ENCODE assay signal across 13 cellular contexts in genomic region chr6:4931530-4932505, GRCh38.
DNase-seq lines count a peak whose midpoint lies in the region; TF ChIP-seq lines count a peak whose summit lies in the region.
"Had no signal": no experiment of that assay in that cellular context is flagged by ENCODE, and none has a peak within 500 bp of the region (broad histone marks: within the 10 kb centered on the region; RNA-seq: fewer than 3 reads in every experiment).

No MANE protein-coding gene starts in this region.

- H3K4me1 Mint-ChIP-seq in activated naive CD8-positive, alpha-beta T cell treated with anti-CD3 and anti-CD28 coated beads for 36 hours = peaks cover 59% of the 10 kb centered on the region
- H3K4me1 Mint-ChIP-seq in osteocyte (ENCODE audit: unreplicated experiment) = peaks cover 54% of the 10 kb centered on the region

- no peaks in the 10 kb centered on the region for H3K27me3 ChIP-seq in GM23248 (replicated peaks; ENCODE audit: insufficient read depth)
- no peaks in the 10 kb centered on the region for H3K27me3 ChIP-seq in PC-9 (ENCODE audit: insufficient read depth, low read depth)
- no peaks in the 10 kb centered on the region for H3K27me3 ChIP-seq in trophoblast cell (ENCODE audit: insufficient read depth, low read length)

- peak overlapping the region; percentile 7 for H2AK5ac ChIP-seq in trophoblast cell (ENCODE audit: low read length)

- in situ Hi-C loops in GM23248 (cut with MboI) = loop anchor here (25.0 kb wide), 1 partner anchor 620 kb away; no protein-coding TSS in a partner anchor

- WGBS in GM23248 (ENCODE audit: low coverage in 1 of 2, low lambda C conversion rate in 2 of 2, missing lambda C conversion rate in 2 of 2), 2 experiments = 89 to 91% methylated on average over 12 to 13 of the region's 13 CpGs
- no CpG with 5 or more reads among the region's 13 CpGs for WGBS in trophoblast cell (ENCODE audit: extremely low coverage, insufficient coverage, insufficient read length)

- no peaks in the 10 kb centered on the region for H3K9me3 Mint-ChIP-seq in activated naive CD8-positive, alpha-beta T cell treated with anti-CD3 and anti-CD28 coated beads for 36 hours
- H3K9me3 Mint-ChIP-seq in osteocyte (ENCODE audit: unreplicated experiment) = peaks cover 7% of the 10 kb centered on the region
- H3K9me3 Mint-ChIP-seq: immature natural killer cell had no signal

- H3K36me3 ChIP-seq in GM23248 (ENCODE audit: low read depth) (0 out of 2 replicates have a peak, but pooled peaks cover 3% of the 10 kb centered on the region), PC-9 (ENCODE audit: low read depth) (no peaks in the 10 kb centered on the region), trophoblast cell (ENCODE audit: control insufficient read depth in 1 of 2, insufficient read depth in 2 of 2, low read length in 2 of 2) (peaks cover 7 to 8% of the 10 kb centered on the region in 2 experiments)

- H3K79me2 ChIP-seq in GM23248 (ENCODE audit: insufficient read depth) = peaks cover 96% of the 10 kb centered on the region
- peaks cover 6% of the 10 kb centered on the region; the same call in 1 of the 2 replicates for H3K79me2 ChIP-seq in PC-9 (ENCODE audit: low read depth)
- peaks cover 13% of the 10 kb centered on the region for H3K79me2 ChIP-seq in trophoblast cell (ENCODE audit: control insufficient read depth, insufficient read depth, low read length, poor library complexity)

- no peak overlapping the region for H4K12ac ChIP-seq in trophoblast cell (ENCODE audit: low read depth, low read length)

- H3K9me3 ChIP-seq in GM23248 (ENCODE audit: low read depth) (no peaks in the 10 kb centered on the region), PC-9 (ENCODE audit: insufficient read depth, low read depth) (no peaks in the 10 kb centered on the region; the same call in 1 of the 2 replicates), trophoblast cell (ENCODE audit: insufficient read depth, low read depth, low read length) (no peaks in the 10 kb centered on the region)

- CTCF ChIA-PET in PC-9 (lab: Charles Lee) = no interaction called here

- POLR2A ChIA-PET in PC-9 (lab: Charles Lee; ENCODE audit: unreplicated experiment) = interaction anchor here (0.7 kb wide), 1 partner anchor 751 kb away, joined by 3 read pairs; no protein-coding TSS in a partner anchor

- H3K4me1 ChIP-seq in GM23248 (ENCODE audit: insufficient read depth) (peaks cover 26% of the 10 kb centered on the region), PC-9 (replicated peaks; ENCODE audit: insufficient read depth) (peaks cover 18% of the 10 kb centered on the region), trophoblast cell (ENCODE audit: control insufficient read depth in 1 of 2, insufficient read depth in 2 of 2, low read length in 2 of 2) (peaks cover 33 to 35% of the 10 kb centered on the region in 2 experiments)

- peak overlapping the region; percentile 30 for H4K8ac ChIP-seq in trophoblast cell (ENCODE audit: low read depth, low read length)

- H4K20me1 ChIP-seq in GM23248 (ENCODE audit: insufficient read depth) (peaks cover 9% of the 10 kb centered on the region; the same call in 1 of the 2 replicates), PC-9 (ENCODE audit: insufficient read depth) (no peaks in the 10 kb centered on the region)

- no peak overlapping the region for H3K27ac Mint-ChIP-seq in activated naive CD8-positive, alpha-beta T cell treated with anti-CD3 and anti-CD28 coated beads for 36 hours
- no peak overlapping the region for H3K27ac Mint-ChIP-seq in osteocyte (ENCODE audit: unreplicated experiment)

- no peak overlapping the region for H3K23ac ChIP-seq in trophoblast cell (ENCODE audit: low read length)

- TSS peak; percentile 42 for BruUV-seq in PC-9 (replicated peaks; lab: Mats Ljungman, UMichigan)

- H3K4me3 ChIP-seq in GM23248 (no peak overlapping the region), PC-9 (no peak overlapping the region), trophoblast cell (ENCODE audit: low read depth, low read length) (no peak overlapping the region)
- H3K4me3 ChIP-seq: K562 had no signal

- peak overlapping the region; percentile 20 for H4K91ac ChIP-seq in trophoblast cell (ENCODE audit: low read depth, low read length)

- peak overlapping the region; percentile 21 for H2BK120ac ChIP-seq in trophoblast cell (ENCODE audit: insufficient read depth, low read length, poor library complexity)

- H3K9me2 ChIP-seq in GM23248 (ENCODE audit: insufficient read depth) (no peaks in the 10 kb centered on the region), PC-9 (ENCODE audit: insufficient read depth) (no peaks in the 10 kb centered on the region)

- no peak overlapping the region for H2BK12ac ChIP-seq in trophoblast cell (ENCODE audit: low read length)

- H2AFZ ChIP-seq in GM23248 (no peak overlapping the region), PC-9 (no peak overlapping the region; the same call in 1 of the 2 replicates), trophoblast cell (ENCODE audit: insufficient read depth, low read length, poor library complexity) (no peak overlapping the region)

- peak overlapping the region; percentile 26 for H3K14ac ChIP-seq in trophoblast cell (ENCODE audit: low read length)

- H3K27ac ChIP-seq in GM23248 = no peak overlapping the region
- peak overlapping the region; percentile 77 for H3K27ac ChIP-seq in PC-9
- H3K27ac ChIP-seq in trophoblast cell (ENCODE audit: low read depth, low read length) = no peak overlapping the region
- H3K27ac ChIP-seq: VCaP had no signal

- peaks cover 15% of the 10 kb centered on the region for H3K36me3 Mint-ChIP-seq in activated naive CD8-positive, alpha-beta T cell treated with anti-CD3 and anti-CD28 coated beads for 36 hours
- H3K36me3 Mint-ChIP-seq in osteocyte (ENCODE audit: unreplicated experiment) = peaks cover 9% of the 10 kb centered on the region

- peak overlapping the region; percentile 85 for H3K4ac ChIP-seq in trophoblast cell (ENCODE audit: low read depth, low read length)

- no peak overlapping the region for H3K9ac ChIP-seq in GM23248
- no peak overlapping the region for H3K9ac ChIP-seq in trophoblast cell (ENCODE audit: low read length)

- no peak for TF ChIP-seq CTCF in PC-9 (conservative IDR thresholded peaks at IDR 0.05)
- no peak for TF ChIP-seq CTCF in osteocyte (IDR thresholded peaks at IDR 0.05)

- no peak overlapping the region for H3K4me3 Mint-ChIP-seq in activated naive CD8-positive, alpha-beta T cell treated with anti-CD3 and anti-CD28 coated beads for 36 hours
- no peak overlapping the region for H3K4me3 Mint-ChIP-seq in osteocyte (ENCODE audit: unreplicated experiment)
- H3K4me3 Mint-ChIP-seq: activated naive CD8-positive, alpha-beta T cell; immature natural killer cell had no signal

- H3K18ac ChIP-seq in trophoblast cell (ENCODE audit: low read length) = peak overlapping the region; percentile 55

- H3F3A ChIP-seq in GM23248 (ENCODE audit: insufficient read depth) = peaks cover 8% of the 10 kb centered on the region
- H3F3A ChIP-seq in PC-9 (ENCODE audit: insufficient read depth, low read depth) = no peaks in the 10 kb centered on the region

- no peaks in the 10 kb centered on the region for H3K27me3 Mint-ChIP-seq in activated naive CD8-positive, alpha-beta T cell treated with anti-CD3 and anti-CD28 coated beads for 36 hours
- H3K27me3 Mint-ChIP-seq in osteocyte (ENCODE audit: unreplicated experiment) = no peaks in the 10 kb centered on the region
- H3K27me3 Mint-ChIP-seq: activated naive CD8-positive, alpha-beta T cell had no signal

- H3K79me1 ChIP-seq in trophoblast cell (ENCODE audit: low read length) = peaks cover 10% of the 10 kb centered on the region

- no peak overlapping the region for H2BK5ac ChIP-seq in trophoblast cell (ENCODE audit: low read depth, low read length, poor library complexity)

- DNase-seq in GM23248 (peak; percentile 17), PC-9 (peak; percentile 33 to 55), fibroblast of the conjunctiva (ENCODE audit: low read depth) (peak; percentile 12), trophoblast cell (peak; percentile 58 to 73), osteocyte (ENCODE audit: extremely low spot score, unreplicated experiment) (no peak), DMS153 (lab: John Stamatoyannopoulos, UW) (no peak)
- DNase-seq in activated naive CD8-positive, alpha-beta T cell treated with anti-CD3 and anti-CD28 coated beads for 36 hours = no peak
- DNase-seq in stimulated activated CD4-positive, alpha-beta T cell treated with anti-CD3 and anti-CD28 coated beads, Interleukin-12 subunit alpha, Interleukin-12 subunit beta, amount 100 ng/mL, for 4 hours = no peak
- DNase-seq: immature natural killer cell; stimulated activated naive CD4-positive, alpha-beta T cell treated with Interleukin-2 at 50 U/mL for 16 hours had no signal

- intact Hi-C loops in PC-9 (cut with micrococcal nuclease; ENCODE audit: unreplicated experiment) = no loop called here

- H3K4me2 ChIP-seq in GM23248 (ENCODE audit: unreplicated experiment) (no peak overlapping the region), PC-9 (peak overlapping the region; percentile 48), trophoblast cell (ENCODE audit: low read length) (peak overlapping the region; percentile 8)

Comparison
In these comparisons a context has a peak if more than half of its experiments do, and no peak if none do; other contexts are left out.
1. DNase-seq: peak in GM23248 (single experiment), PC-9 (2 of 2), fibroblast of the conjunctiva (single experiment) and trophoblast cell (2 of 2); none in activated naive CD8-positive, alpha-beta T cell treated with anti-CD3 and anti-CD28 coated beads for 36 hours (single experiment), osteocyte (single experiment), DMS153 (single experiment) and stimulated activated CD4-positive, alpha-beta T cell treated with anti-CD3 and anti-CD28 coated beads, Interleukin-12 subunit alpha, Interleukin-12 subunit beta, amount 100 ng/mL, for 4 hours (single experiment).